19 cellular contexts compared by ENCODE assay signal in genomic region chr3:98809561-98809960, GRCh38. TPM values are rescaled to one million over a fixed set of nuclear protein-coding genes. Genes with fewer than 3 reads are reported as not detected.
DNase-seq lines count a peak whose midpoint lies in the region; ATAC-seq, FAIRE-seq and TF ChIP-seq lines count a peak whose summit lies in the region.
"Had no signal": no experiment of that assay in that cellular context is flagged by ENCODE, and none has a peak within 500 bp of the region (broad histone marks: within the 10 kb centered on the region; RNA-seq: fewer than 3 reads in every experiment).

No MANE protein-coding gene starts in this region.

- H3K4me3 ChIP-seq in liver (ENCODE audit: low read depth in 1 of 3, low read length in 3 of 3) (no peak overlapping the region), HepG2 (replicated peaks in 1 of 3; ENCODE audit: insufficient read depth in 1 of 3, low read depth in 2 of 3, low read length in 3 of 3) (no peak overlapping the region), adrenal gland (no peak overlapping the region), hepatocyte (no peak overlapping the region)
- H3K4me3 ChIP-seq: cardiac muscle cell, prostate gland had no signal

- 81% methylated on average over 3 of the region's 3 CpGs for WGBS in liver
- 99% methylated on average over 3 of the region's 3 CpGs for WGBS in HepG2 (ENCODE audit: low lambda C conversion rate)
- 45 to 52% (median 48%) methylated on average over 3 of the region's 3 CpGs for WGBS in adrenal gland, 4 donors
- 75% methylated on average over 3 of the region's 3 CpGs for WGBS in hepatocyte (ENCODE audit: low lambda C conversion rate, missing lambda C conversion rate)

- POLR2A ChIA-PET in HepG2 (lab: Yijun Ruan, JAX): no interaction called here

- H3K27ac ChIP-seq in liver (ENCODE audit: low read depth in 1 of 2, low read length in 2 of 2) (no peak overlapping the region), HepG2 (ENCODE audit: extremely low read length, insufficient read depth, low read length) (no peak overlapping the region), adrenal gland (no peak overlapping the region), hepatocyte (no peak overlapping the region)
- H3K27ac ChIP-seq: cardiac muscle cell, KMS-11, prostate gland had no signal

- H3K4me2 ChIP-seq in HepG2 (ENCODE audit: low read depth, low read length): no peak overlapping the region
- no peak overlapping the region for H3K4me2 ChIP-seq in hepatocyte
- H3K4me2 ChIP-seq: KMS-11 had no signal

- H3K9ac ChIP-seq in liver (ENCODE audit: low read depth in 1 of 2, low read length in 2 of 2) (no peak overlapping the region), HepG2 (ENCODE audit: insufficient read depth, low read depth, low read length) (no peak overlapping the region)
- H3K9ac ChIP-seq: KMS-11 had no signal

- TF ChIP-seq POLR2A in HepG2 (IDR thresholded peaks at IDR 0.05; ENCODE audit: insufficient read depth in 1 of 2, low read depth in 2 of 2, low read length in 2 of 2) (no peak), adrenal gland (IDR thresholded peaks at IDR 0.05) (no peak)

- TF ChIP-seq EP300 in HepG2 (IDR thresholded peaks at IDR 0.05; ENCODE audit: low read depth in 2 of 2, low read length in 2 of 2) (no peak), HepG2 (CRISPR knock-in tag; IDR thresholded peaks at IDR 0.05; ENCODE audit: borderline replicate concordance) (no peak)

- H3K27me3 ChIP-seq in liver (ENCODE audit: control insufficient read depth in 4 of 4, insufficient read depth in 4 of 4, low read length in 3 of 4) (no peaks in the 10 kb centered on the region), HepG2 (ENCODE audit: control insufficient read depth in 1 of 2, insufficient read depth in 2 of 2, low read length in 2 of 2) (no peaks in the 10 kb centered on the region), adrenal gland (no peaks in the 10 kb centered on the region), hepatocyte (no peaks in the 10 kb centered on the region)
- H3K27me3 ChIP-seq: cardiac muscle cell had no signal

- intact Hi-C loops in HepG2 (cut with micrococcal nuclease; ENCODE audit: unreplicated experiment): no loop called here
- intact Hi-C loops in adrenal gland (cut with DNase I): loop anchor here in 1 of 2 donors (5.0 kb wide), 1 partner anchor 207 kb away; no protein-coding TSS in a partner anchor

- in situ Hi-C loops in HepG2 (cut with HindIII; ENCODE audit: extremely low pct_ligation_motif_present, low pct_unique_long_range_greater_than_20kb): no loop called here

- CTCF ChIA-PET in HepG2 (lab: Yijun Ruan, JAX; ENCODE audit: low intra/inter-chr PET ratio, low total read pairs): no interaction called here

- H3K4me1 ChIP-seq in liver (ENCODE audit: control insufficient read depth in 4 of 4, insufficient read depth in 4 of 4, low read length in 3 of 4) (peaks cover 2 to 30% (median 21%) of the 10 kb centered on the region in 4 donors), HepG2 (ENCODE audit: insufficient read depth, low read length) (peaks cover 26% of the 10 kb centered on the region), adrenal gland (replicated peaks in 1 of 2) (peaks cover 0 to 5% of the 10 kb centered on the region in 2 donors), hepatocyte (ENCODE audit: insufficient read depth) (no peaks in the 10 kb centered on the region)
- H3K4me1 ChIP-seq: prostate gland had no signal

- H3K79me2 ChIP-seq in HepG2 (ENCODE audit: insufficient read depth, low read length) (no peaks in the 10 kb centered on the region), hepatocyte (no peaks in the 10 kb centered on the region)

- H3K9me2 ChIP-seq in hepatocyte (replicated peaks; ENCODE audit: insufficient read depth): no peaks in the 10 kb centered on the region

- no peaks in the 10 kb centered on the region for H3K9me3 ChIP-seq in liver (ENCODE audit: control insufficient read depth in 4 of 4, low read length in 3 of 4)
- no peaks in the 10 kb centered on the region for H3K9me3 ChIP-seq in HepG2 (ENCODE audit: low read length)
- H3K9me3 ChIP-seq in adrenal gland (replicated peaks in 1 of 3): no peaks in the 10 kb centered on the region
- no peaks in the 10 kb centered on the region for H3K9me3 ChIP-seq in hepatocyte (ENCODE audit: low read depth)
- H3K9me3 ChIP-seq: prostate gland had no signal

- DNase-seq in HepG2 (ENCODE audit: low spot score) (no peak), adrenal gland (peak in 4 of 7 donors; percentile 9 to 30 (median 24)), hepatocyte (ENCODE audit: low spot score) (peak; percentile 25), NCI-H2029 (lab: John Stamatoyannopoulos, UW) (no peak)
- DNase-seq in stimulated activated CD4-positive, alpha-beta T cell treated with anti-CD3 and anti-CD28 coated beads, Interleukin-4, amount 100 ng/mL, for 24 hours: no peak
- DNase-seq: activated CD4-positive, alpha-beta T cell treated with anti-CD3 and anti-CD28 coated beads, Interleukin-2, amount 10 ng/mL, durations not matched to agents 7 days and 5 days; CD4-positive, alpha-beta memory T cell; DMS79 treated with DMSO at 0.1 percent for 48 hours; foreskin fibroblast; naive B cell; NCI-H1417; stimulated activated CD4-positive, alpha-beta T cell treated with anti-CD3 and anti-CD28 coated beads, Interleukin-12 subunit alpha, Interleukin-12 subunit beta, amount 100 ng/mL, for 4 hours had no signal

- TF ChIP-seq CTCF in liver (IDR thresholded peaks at IDR 0.05; ENCODE audit: low read depth, low read length, missing input control): no peak
- no peak for TF ChIP-seq CTCF in HepG2 (CRISPR knock-in tag; IDR thresholded peaks at IDR 0.05)
- TF ChIP-seq CTCF in adrenal gland (IDR thresholded peaks at IDR 0.05): no peak
- no peak for TF ChIP-seq CTCF in hepatocyte (IDR thresholded peaks at IDR 0.05; ENCODE audit: poor library complexity)

- ATAC-seq in HepG2 (no peak), HG03196 (IDR thresholded peaks at IDR 0.05; ENCODE audit: unreplicated experiment) (no peak), HG02852 (IDR thresholded peaks at IDR 0.05; ENCODE audit: unreplicated experiment) (no peak)
- ATAC-seq: left lobe of liver had no signal

- TF ChIP-seq RAD21 in liver (IDR thresholded peaks at IDR 0.05): no peak
- TF ChIP-seq RAD21 in HepG2 (CRISPR knock-in tag; IDR thresholded peaks at IDR 0.05): no peak

- H2AFZ ChIP-seq in HepG2 (ENCODE audit: low read length) (no peak overlapping the region), hepatocyte (no peak overlapping the region)

- no peaks in the 10 kb centered on the region for H4K20me1 ChIP-seq in HepG2 (ENCODE audit: insufficient read depth, low read length)
- H4K20me1 ChIP-seq in hepatocyte (ENCODE audit: insufficient read depth, poor library complexity, severe bottlenecking): no peaks in the 10 kb centered on the region

- FAIRE-seq in HepG2 (lab: Jason Lieb, UNC): no peak

- H3K36me3 ChIP-seq in liver (ENCODE audit: control insufficient read depth in 4 of 4, insufficient read depth in 3 of 4, low read depth in 1 of 4, low read length in 3 of 4): peaks cover 2 to 21% (median 16%) of the 10 kb centered on the region in 4 donors
- peaks cover 12 to 41% of the 10 kb centered on the region in 2 experiments for H3K36me3 ChIP-seq in HepG2 (replicated peaks in 1 of 2; ENCODE audit: control insufficient read depth in 1 of 2, insufficient read depth in 2 of 2, low read length in 2 of 2)
- peaks cover 0 to 31% of the 10 kb centered on the region in 2 donors for H3K36me3 ChIP-seq in adrenal gland (replicated peaks in 1 of 2)
- no peaks in the 10 kb centered on the region for H3K36me3 ChIP-seq in hepatocyte (replicated peaks; ENCODE audit: insufficient read depth, low read depth)

- BruUV-seq in HepG2 (replicated peaks; lab: Mats Ljungman, UMichigan): no TSS peak

TF ChIP-seq in liver, 16 proteins besides CTCF, POLR2A, EP300 and RAD21 (continues in another document):
- TF ChIP-seq HNF4A (conservative IDR thresholded peaks at IDR 0.05): no peak
- no peak for TF ChIP-seq RXRA (IDR thresholded peaks at IDR 0.05)
- no peak for TF ChIP-seq HNF4G (IDR thresholded peaks at IDR 0.05)

TF ChIP-seq in HepG2, 621 proteins besides CTCF, POLR2A, EP300 and RAD21 (continues in another document):
- TF ChIP-seq ZNF446 (CRISPR knock-in tag; IDR thresholded peaks at IDR 0.05): no peak
- no peak for TF ChIP-seq PHF20 (CRISPR knock-in tag; IDR thresholded peaks at IDR 0.05)

RNA-seq across cellular contexts. Expression of gene ST3GAL6, which starts 46.4 kb away (rescaled TPM):
- total RNA-seq in liver: 10 to 100 TPM; 20.0 to 79.7 TPM
- 10 to 100 TPM; 17.3 to 38.9 TPM for polyA plus RNA-seq in liver
- total RNA-seq in HepG2 (2016; rRNA removed; fragmentation: Illumina TruSeq; extraction: Trizol): 16.3 and 23.2 TPM in 2 replicates
- total RNA-seq in HepG2 (2016; cell fraction: cytosol; rRNA removed; fragmentation: Illumina TruSeq; extraction: Trizol; ENCODE audit: low read depth): 42.6 and 48.7 TPM in 2 replicates
- total RNA-seq in HepG2 (2016; cell fraction: insoluble cytoplasmic fraction; rRNA removed; fragmentation: Illumina TruSeq; extraction: Trizol): 18.1 and 25.7 TPM in 2 replicates
- total RNA-seq in HepG2 (2016; cell fraction: membrane; rRNA removed; fragmentation: Illumina TruSeq; extraction: Trizol): 26.9 and 29.4 TPM in 2 replicates
- 36.0 and 39.4 TPM in 2 replicates for total RNA-seq in HepG2 (2016; cell fraction: nucleus; rRNA removed; fragmentation: Illumina TruSeq; extraction: Trizol)
- polyA plus RNA-seq in HepG2 (2011; rRNA removed): 11.7 and 17.5 TPM in 2 replicates
- 6.4 and 9.1 TPM in 2 replicates for polyA plus RNA-seq in HepG2 (2011; cell fraction: cytosol; rRNA removed)
- 12.3 and 12.7 TPM in 2 replicates for polyA plus RNA-seq in HepG2 (2011; cell fraction: nucleus; rRNA removed)
- polyA plus RNA-seq in HepG2 (2012): 12.2 and 16.3 TPM in 2 replicates
- polyA plus RNA-seq in HepG2 (2016; cell fraction: cytosol; fragmentation: Illumina TruSeq; extraction: Trizol; ENCODE audit: low read depth): 8.6 and 11.5 TPM in 2 replicates
- polyA plus RNA-seq in HepG2 (2016; cell fraction: insoluble cytoplasmic fraction; fragmentation: Illumina TruSeq; extraction: Trizol; ENCODE audit: low read depth): 18.1 and 18.9 TPM in 2 replicates
- 13.3 and 15.7 TPM in 2 replicates for polyA plus RNA-seq in HepG2 (2016; cell fraction: membrane; fragmentation: Illumina TruSeq; extraction: Trizol; ENCODE audit: low read depth)
- 68.6 and 70.2 TPM in 2 replicates for polyA plus RNA-seq in HepG2 (2016; cell fraction: nucleus; fragmentation: Illumina TruSeq; extraction: Trizol; ENCODE audit: insufficient read depth, low read depth)
- 12.2 TPM in 1 of 2 replicates, not detected in the other for polyA minus RNA-seq in HepG2 (2011; rRNA and poly(A)+ RNA removed; ENCODE audit: low replicate concordance)
- polyA minus RNA-seq in HepG2 (2011; cell fraction: cytosol; rRNA and poly(A)+ RNA removed): 13.5 and 16.5 TPM in 2 replicates
- 33.6 and 35.4 TPM in 2 replicates for polyA minus RNA-seq in HepG2 (2011; cell fraction: nucleus; rRNA and poly(A)+ RNA removed)
- total RNA-seq in adrenal gland: 10 to 100 TPM in 7 of 8 donors, 1 to 10 TPM in 1; 6.0 to 48.0 (median 20.1) TPM
- polyA plus RNA-seq in adrenal gland: 10 to 100 TPM; 15.2 to 24.9 (median 18.1) TPM
- 15.0 and 16.1 TPM in 2 replicates for total RNA-seq in hepatocyte
- polyA plus RNA-seq in hepatocyte: 9.6 and 13.1 TPM in 2 replicates

Comparison
In these comparisons a context has a peak if more than half of its experiments do, and no peak if none do; other contexts are left out.
1. DNase-seq: peak in adrenal gland (4 of 7) and hepatocyte (single experiment); none in HepG2 (single experiment), stimulated activated CD4-positive, alpha-beta T cell treated with anti-CD3 and anti-CD28 coated beads, Interleukin-4, amount 100 ng/mL, for 24 hours (single experiment) and NCI-H2029 (single experiment).